In the genomic region with DNA sequence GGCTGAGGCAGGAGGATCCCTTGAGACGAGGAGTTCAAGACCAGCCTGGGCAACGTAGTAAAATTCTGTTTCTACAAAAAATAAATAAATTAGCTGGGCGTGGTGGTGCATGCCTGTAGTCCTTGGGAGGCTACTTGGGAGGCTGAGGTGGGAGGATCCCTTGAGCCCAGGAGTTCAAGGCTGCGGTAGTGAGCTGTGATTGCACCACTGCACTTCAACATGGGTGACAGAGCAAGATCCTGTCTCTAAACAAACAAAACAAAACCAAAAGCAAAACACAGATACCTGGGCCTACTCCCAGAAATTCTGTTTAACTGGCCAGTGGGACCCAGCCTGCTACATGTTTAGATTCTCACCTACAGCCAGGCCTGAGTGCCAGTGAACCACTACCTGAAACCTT, we compare ENCODE assay signal across 19 cellular contexts.
DNase-seq lines count a peak whose midpoint lies in the region; ATAC-seq, FAIRE-seq and TF ChIP-seq lines count a peak whose summit lies in the region.
"Had no signal": no experiment of that assay in that cellular context is flagged by ENCODE, and none has a peak within 500 bp of the region (broad histone marks: within the 10 kb centered on the region; RNA-seq: fewer than 3 reads in every experiment).

No MANE protein-coding gene starts in this region.

- H3K79me2 ChIP-seq in HCT116 (ENCODE audit: insufficient read depth, low read length) (no peaks in the 10 kb centered on the region), HepG2 (ENCODE audit: insufficient read depth, low read length) (no peaks in the 10 kb centered on the region), smooth muscle cell (ENCODE audit: low read depth) (no peaks in the 10 kb centered on the region)

- RAD21 ChIA-PET in HCT116 (lab: Charles Lee; ENCODE audit: low non-redundant PET in 1 of 2, low total read pairs in 2 of 2, uncharacterized antibody in 2 of 2, unreplicated experiment in 2 of 2): no interaction called here

- H3K4me2 ChIP-seq in HCT116 (ENCODE audit: low read length) (peak overlapping the region; percentile 84), HepG2 (ENCODE audit: low read depth, low read length) (peak overlapping the region; percentile 88), smooth muscle cell (no peak overlapping the region)

- H3K9me3 ChIP-seq in HCT116 (ENCODE audit: control insufficient read depth in 1 of 2, insufficient read depth in 1 of 2, low read depth in 1 of 2, low read length in 2 of 2): no peaks in the 10 kb centered on the region
- H3K9me3 ChIP-seq in RWPE2 (ENCODE audit: severe bottlenecking): no peaks in the 10 kb centered on the region
- H3K9me3 ChIP-seq in HepG2 (ENCODE audit: low read length): no peaks in the 10 kb centered on the region
- no peaks in the 10 kb centered on the region for H3K9me3 ChIP-seq in smooth muscle cell (replicated peaks; ENCODE audit: low read depth)
- H3K9me3 ChIP-seq: HAP-1 had no signal

- TF ChIP-seq RAD21 in HCT116 (IDR thresholded peaks at IDR 0.05; ENCODE audit: low read depth) (no peak), HepG2 (CRISPR knock-in tag; IDR thresholded peaks at IDR 0.05) (no peak)

- 20% methylated on average over 4 of the region's 4 CpGs for WGBS in HepG2 (ENCODE audit: low lambda C conversion rate)
- whole genome bisulfite sequencing in smooth muscle cell (ENCODE audit: low lambda C conversion rate): 98% methylated on average over 4 of the region's 4 CpGs

- TF ChIP-seq EP300 in HepG2 (IDR thresholded peaks at IDR 0.05; ENCODE audit: low read depth in 2 of 2, low read length in 2 of 2): peak; percentile 28 to 69; a peak in 2 of 4 replicates
- TF ChIP-seq EP300 in HepG2 (CRISPR knock-in tag; IDR thresholded peaks at IDR 0.05; ENCODE audit: borderline replicate concordance): no peak; the same call in 1 of the 2 replicates

- no peaks in the 10 kb centered on the region for H3K9me2 ChIP-seq in HCT116 (ENCODE audit: insufficient read depth)

- no TSS peak for BruUV-seq in HCT116 (replicated peaks; lab: Mats Ljungman, UMichigan)
- no TSS peak for BruUV-seq in HepG2 (replicated peaks; lab: Mats Ljungman, UMichigan)

- H2AFZ ChIP-seq in HCT116 (ENCODE audit: low read depth, low read length, poor library complexity, severe bottlenecking) (no peak overlapping the region), HepG2 (ENCODE audit: low read length) (no peak overlapping the region), smooth muscle cell (ENCODE audit: low read depth) (no peak overlapping the region)

- CTCF ChIA-PET in HCT116 (lab: Charles Lee): interaction anchor here (0.8 to 1.4 kb wide), 3 partner anchors 12 to 148 kb away, joined by 3 to 4 read pairs (median 3); no protein-coding TSS in a partner anchor
- CTCF ChIA-PET in HepG2 (lab: Yijun Ruan, JAX; ENCODE audit: low intra/inter-chr PET ratio, low total read pairs): no interaction called here

- H3K27ac ChIP-seq in HCT116 (ENCODE audit: low read depth, low read length) (peak overlapping the region; percentile 17; the same call in 1 of the 2 replicates), RWPE2 (ENCODE audit: poor library complexity, severe bottlenecking) (peak overlapping the region; percentile 92), HepG2 (ENCODE audit: extremely low read length, insufficient read depth, low read length) (peak overlapping the region; percentile 67), smooth muscle cell (ENCODE audit: low read depth) (peak overlapping the region; percentile 78), caudate nucleus (ENCODE audit: low read depth, low read length) (no peak overlapping the region)

- H4K20me1 ChIP-seq in HCT116 (ENCODE audit: insufficient read depth) (no peaks in the 10 kb centered on the region), HepG2 (ENCODE audit: insufficient read depth, low read length) (no peaks in the 10 kb centered on the region), smooth muscle cell (ENCODE audit: low read depth) (no peaks in the 10 kb centered on the region)

- POLR2A ChIA-PET in HCT116 (lab: Charles Lee) (interaction anchor here (0.9 kb wide), 1 partner anchor 39 kb away, joined by 3 read pairs; no protein-coding TSS in a partner anchor), HepG2 (lab: Yijun Ruan, JAX) (interaction anchor here (2.2 to 2.5 kb wide), 2 partner anchors 9 to 26 kb away, joined by 10 to 18 read pairs; no protein-coding TSS in a partner anchor)

- TF ChIP-seq CTCF in HCT116 (IDR thresholded peaks at IDR 0.05 in 2 of 3, conservative IDR thresholded peaks at IDR 0.05 in 1 of 3; ENCODE audit: borderline replicate concordance in 1 of 3, insufficient read depth in 1 of 3, low read depth in 2 of 3, low read length in 2 of 3) (no peak), RWPE2 (IDR thresholded peaks at IDR 0.05; ENCODE audit: poor library complexity, severe bottlenecking) (no peak), HepG2 (CRISPR knock-in tag; IDR thresholded peaks at IDR 0.05) (no peak), smooth muscle cell (IDR thresholded peaks at IDR 0.05; ENCODE audit: borderline replicate concordance, insufficient read depth, poor library complexity, severe bottlenecking) (no peak)

- H3K36me3 ChIP-seq in HCT116 (ENCODE audit: control insufficient read depth in 1 of 2, insufficient read depth in 2 of 2, low read length in 2 of 2) (no peaks in the 10 kb centered on the region), RWPE2 (ENCODE audit: low read depth) (no peaks in the 10 kb centered on the region), HepG2 (replicated peaks in 1 of 2; ENCODE audit: control insufficient read depth in 1 of 2, insufficient read depth in 2 of 2, low read length in 2 of 2) (no peaks in the 10 kb centered on the region), smooth muscle cell (ENCODE audit: low read depth) (no peaks in the 10 kb centered on the region)
- H3K36me3 ChIP-seq: HAP-1 had no signal

- no peaks in the 10 kb centered on the region for H3F3A ChIP-seq in smooth muscle cell (ENCODE audit: low read depth)

- no peak for TF ChIP-seq POLR2A in HCT116 (IDR thresholded peaks at IDR 0.05; ENCODE audit: borderline replicate concordance, extremely low read depth, insufficient read depth, insufficient read length)
- no peak for TF ChIP-seq POLR2A in HepG2 (IDR thresholded peaks at IDR 0.05; ENCODE audit: insufficient read depth in 1 of 2, low read depth in 2 of 2, low read length in 2 of 2)

- peaks cover 12% of the 10 kb centered on the region; the same call in 1 of the 2 replicates for H3K27me3 ChIP-seq in HCT116 (ENCODE audit: insufficient read depth, low read length)
- no peaks in the 10 kb centered on the region for H3K27me3 ChIP-seq in RWPE2 (ENCODE audit: insufficient read depth, poor library complexity, severe bottlenecking)
- H3K27me3 ChIP-seq in HepG2 (ENCODE audit: control insufficient read depth in 1 of 2, insufficient read depth in 2 of 2, low read length in 2 of 2): no peaks in the 10 kb centered on the region
- H3K27me3 ChIP-seq in smooth muscle cell (ENCODE audit: low read depth): no peaks in the 10 kb centered on the region

- DNase-seq in HCT116 (ENCODE audit: low read depth, low spot score) (no peak), RWPE2 (ENCODE audit: low spot score) (no peak), HepG2 (ENCODE audit: low spot score) (peak; percentile 77), smooth muscle cell (lab: John Stamatoyannopoulos, UW; ENCODE audit: unreplicated experiment) (no peak), RKO (ENCODE audit: low spot score) (no peak), anterior cingulate cortex (lab: John Stamatoyannopoulos, UW) (no peak), SHP77 treated with DMSO at 0.1 percent for 48 hours (lab: John Stamatoyannopoulos, UW) (no peak), caudate nucleus (lab: John Stamatoyannopoulos, UW) (no peak)
- DNase-seq: COR-L47, DMS153, MV-4-11, NCI-H1417 treated with DMSO at 0.1 percent for 48 hours, NCI-H1930, NCI-H2171 treated with DMSO at 0.1 percent for 48 hours, NCI-H774, Right ventricle myocardium superior had no signal

- intact Hi-C loops in HCT116 (cut with micrococcal nuclease) (no loop called here), HepG2 (cut with micrococcal nuclease; ENCODE audit: unreplicated experiment) (loop anchor here (1.0 kb wide), 1 partner anchor 34 kb away; no protein-coding TSS in a partner anchor)

- H3K4me3 ChIP-seq in HCT116 (replicated peaks in 1 of 2; ENCODE audit: low read depth in 1 of 2, low read length in 2 of 2) (no peak overlapping the region), RWPE2 (ENCODE audit: severe bottlenecking) (no peak overlapping the region), HepG2 (replicated peaks in 1 of 3; ENCODE audit: insufficient read depth in 1 of 3, low read depth in 2 of 3, low read length in 3 of 3) (peak overlapping the region in 1 of 3 experiments; percentile 56; a peak in 2 of 6 replicates), smooth muscle cell (no peak overlapping the region)
- H3K4me3 ChIP-seq: HAP-1, K562 had no signal

- H3K4me1 ChIP-seq in HCT116 (ENCODE audit: control insufficient read depth in 1 of 2, insufficient read depth in 2 of 2, low read length in 2 of 2): peaks cover 63 to 75% of the 10 kb centered on the region in 2 experiments
- peaks cover 30% of the 10 kb centered on the region for H3K4me1 ChIP-seq in RWPE2 (ENCODE audit: insufficient read depth, poor library complexity, severe bottlenecking)
- peaks cover 72% of the 10 kb centered on the region for H3K4me1 ChIP-seq in HepG2 (ENCODE audit: insufficient read depth, low read length)
- H3K4me1 ChIP-seq in smooth muscle cell (ENCODE audit: low read depth): peaks cover 6% of the 10 kb centered on the region

- no peak for ATAC-seq in HCT116
- no peak for ATAC-seq in RWPE2 (ENCODE audit: low read depth)
- peak; percentile 3; the same call in 2 of the 3 replicates for ATAC-seq in HepG2
- ATAC-seq: K562, SK-N-SH treated with all-trans-retinoic acid at 6 μM for 48 hours had no signal

- in situ Hi-C loops in HepG2 (cut with HindIII; ENCODE audit: extremely low pct_ligation_motif_present, low pct_unique_long_range_greater_than_20kb): no loop called here

- FAIRE-seq in HepG2 (lab: Jason Lieb, UNC): peak; percentile 88
- FAIRE-seq: K562 had no signal

- H3K9ac ChIP-seq in HCT116 (ENCODE audit: low read length): peak overlapping the region; percentile 7; the same call in 1 of the 2 replicates
- H3K9ac ChIP-seq in HepG2 (ENCODE audit: insufficient read depth, low read depth, low read length): peak overlapping the region; percentile 65
- no peak overlapping the region for H3K9ac ChIP-seq in smooth muscle cell (ENCODE audit: low read depth)

TF ChIP-seq in HCT116, 20 proteins besides CTCF, POLR2A, EP300 and RAD21 (continues in another document):
- TF ChIP-seq EZH2 (IDR thresholded peaks at IDR 0.05) (no peak), SIN3A (IDR thresholded peaks at IDR 0.05; ENCODE audit: low read depth) (no peak), JUND (IDR thresholded peaks at IDR 0.05) (no peak), CBX3 (IDR thresholded peaks at IDR 0.05; ENCODE audit: low read depth) (no peak)

TF ChIP-seq in HepG2, 621 proteins besides CTCF, POLR2A, EP300 and RAD21 (continues in another document):
- no peak for TF ChIP-seq MEIS1 (CRISPR knock-in tag; IDR thresholded peaks at IDR 0.05; ENCODE audit: borderline replicate concordance)
- TF ChIP-seq, protein P1, sequence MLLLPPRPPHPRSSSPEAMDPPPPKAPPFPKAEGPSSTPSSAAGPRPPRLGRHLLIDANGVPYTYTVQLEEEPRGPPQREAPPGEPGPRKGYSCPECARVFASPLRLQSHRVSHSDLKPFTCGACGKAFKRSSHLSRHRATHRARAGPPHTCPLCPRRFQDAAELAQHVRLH (CRISPR knock-in tag; IDR thresholded peaks at IDR 0.05; ENCODE audit: borderline replicate concordance, low read depth): 0 out of 2 replicates have a peak, but pooled peaks have one; percentile 45
- TF ChIP-seq TRIM24 (CRISPR knock-in tag; IDR thresholded peaks at IDR 0.05): 0 out of 2 replicates have a peak, but pooled peaks have one; percentile 36
